25 cellular contexts compared by ENCODE assay signal in the genomic region with DNA sequence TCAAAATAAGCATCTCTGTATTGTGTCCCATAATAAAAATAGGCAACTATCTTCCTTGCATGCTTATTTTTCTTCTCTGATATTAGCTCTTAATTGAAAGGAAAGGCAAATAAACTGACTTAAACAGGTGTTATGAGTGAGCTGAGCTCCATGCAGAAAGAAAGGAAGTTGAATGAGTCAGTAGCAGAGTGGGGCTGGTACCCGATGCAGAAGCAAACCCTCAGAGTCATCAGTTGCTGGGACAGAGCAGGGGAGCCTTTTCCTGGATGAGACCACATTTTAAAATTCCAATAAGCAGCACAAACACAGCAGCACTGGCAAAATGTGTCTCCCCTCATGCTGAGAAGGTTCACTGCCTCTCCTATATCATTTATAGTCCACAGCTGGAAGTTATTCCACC.
DNase-seq lines count a peak whose midpoint lies in the region; TF ChIP-seq lines count a peak whose summit lies in the region.
"Had no signal": no experiment of that assay in that cellular context is flagged by ENCODE, and none has a peak within 500 bp of the region (broad histone marks: within the 10 kb centered on the region; RNA-seq: fewer than 3 reads in every experiment).

No MANE protein-coding gene starts in this region.

- no peak overlapping the region for H3K27ac ChIP-seq in mesendoderm (ENCODE audit: low read depth, low read length)
- H3K27ac ChIP-seq in esophagus squamous epithelium = no peak overlapping the region
- H3K27ac ChIP-seq: dorsolateral prefrontal cortex, neutrophil, sigmoid colon, transverse colon had no signal

- H2BK15ac ChIP-seq in mesendoderm (replicated peaks; ENCODE audit: low read depth) = no peak overlapping the region

- no peak overlapping the region for H4K8ac ChIP-seq in mesendoderm (ENCODE audit: low read depth, low read length)

- no peak overlapping the region for H3K4me2 ChIP-seq in mesendoderm (ENCODE audit: low read length)

- H3K23ac ChIP-seq in mesendoderm (ENCODE audit: low read length) = no peak overlapping the region

- peak; percentile 18 for DNase-seq in ELR (ENCODE audit: low read depth)
- peak; percentile 14 for DNase-seq in M059J (ENCODE audit: low read depth)
- DNase-seq in astrocyte of the hippocampus (ENCODE audit: low read depth, low spot score) = peak; percentile 32
- peak; percentile 1 for DNase-seq in kidney epithelial cell (ENCODE audit: low read depth)
- no peak for DNase-seq in putamen (ENCODE audit: low spot score)
- no peak for DNase-seq in mesendoderm
- no peak for DNase-seq in esophagus squamous epithelium (lab: John Stamatoyannopoulos, UW)
- DNase-seq in stimulated activated CD4-positive, alpha-beta T cell treated with anti-CD3 and anti-CD28 coated beads, Interleukin-2, amount 100 ng/mL, for 24 hours = no peak
- DNase-seq: activated B cell treated with CpG ODN at 0.5 μM for 24 hours; activated CD4-positive, alpha-beta T cell treated with anti-CD3 and anti-CD28 coated beads, Interleukin-2, amount 50 U/mL, for 1 hour; activated effector memory CD4-positive, alpha-beta T cell treated with anti-CD3 and anti-CD28 coated beads, Interleukin-2, amount 50 U/mL, for 16 hours; activated T-cell treated with anti-CD3 and anti-CD28 coated beads, Interleukin-2, amount 50 U/mL, for 24 hours; anterior cingulate cortex; CD4-positive, alpha-beta T cell; dorsolateral prefrontal cortex; KG1; midbrain; MV-4-11; naive thymus-derived CD4-positive, alpha-beta T cell; NCI-H1436 treated with DMSO at 0.1 percent for 48 hours; NCI-H2107; sigmoid colon; T-cell; transverse colon had no signal

- intact Hi-C loops in esophagus squamous epithelium (cut with DNase I) = no loop called here

- H3K9me3 ChIP-seq in esophagus squamous epithelium = no peaks in the 10 kb centered on the region
- H3K9me3 ChIP-seq: neutrophil, sigmoid colon, transverse colon had no signal

- no peak for TF ChIP-seq CTCF in kidney epithelial cell (IDR thresholded peaks at IDR 0.05; ENCODE audit: insufficient read depth, low read length, poor library complexity, severe bottlenecking)
- TF ChIP-seq CTCF in esophagus squamous epithelium (IDR thresholded peaks at IDR 0.05) = no peak

- H3K36me3 ChIP-seq in kidney epithelial cell (ENCODE audit: control insufficient read depth, insufficient read depth, low read length) (no peaks in the 10 kb centered on the region), mesendoderm (ENCODE audit: control insufficient read depth, insufficient read depth, low read length) (no peaks in the 10 kb centered on the region), esophagus squamous epithelium (no peaks in the 10 kb centered on the region)
- H3K36me3 ChIP-seq: neutrophil, sigmoid colon, transverse colon had no signal

- H3K4me1 ChIP-seq in mesendoderm (ENCODE audit: control insufficient read depth, low read depth, low read length) (no peaks in the 10 kb centered on the region), esophagus squamous epithelium (no peaks in the 10 kb centered on the region)
- H3K4me1 ChIP-seq: sigmoid colon, transverse colon had no signal

- H2BK5ac ChIP-seq in mesendoderm (ENCODE audit: low read length) = no peak overlapping the region

- H3K27me3 ChIP-seq in kidney epithelial cell (ENCODE audit: control insufficient read depth, insufficient read depth, low read length) = no peaks in the 10 kb centered on the region
- H3K27me3 ChIP-seq in mesendoderm (ENCODE audit: insufficient read depth, low read length, poor library complexity) = no peaks in the 10 kb centered on the region
- H3K27me3 ChIP-seq in esophagus squamous epithelium = no peaks in the 10 kb centered on the region
- H3K27me3 ChIP-seq: dorsolateral prefrontal cortex, neutrophil, sigmoid colon, transverse colon had no signal

- H3K56ac ChIP-seq in mesendoderm (ENCODE audit: low read length) = no peak overlapping the region

- H3K4me3 ChIP-seq in kidney epithelial cell (ENCODE audit: low read depth, low read length) (no peak overlapping the region), mesendoderm (ENCODE audit: low read length) (no peak overlapping the region), esophagus squamous epithelium (no peak overlapping the region)
- H3K4me3 ChIP-seq: dorsolateral prefrontal cortex, sigmoid colon, transverse colon had no signal

- no peak overlapping the region for H2BK120ac ChIP-seq in mesendoderm (ENCODE audit: low read depth, low read length)

- no peak overlapping the region for H3K9ac ChIP-seq in mesendoderm (ENCODE audit: low read length)

- no CpG with 5 or more reads among the region's 1 CpG for WGBS in mesendoderm (ENCODE audit: extremely low coverage, insufficient coverage, low lambda C conversion rate)
- WGBS in esophagus squamous epithelium, 2 donors = 11 to 33% methylated on average over 1 of the region's 1 CpG

- H3K4ac ChIP-seq in mesendoderm (ENCODE audit: low read depth, low read length) = no peak overlapping the region

- no peak overlapping the region for H3K18ac ChIP-seq in mesendoderm (ENCODE audit: low read length)

- H3K79me2 ChIP-seq in mesendoderm (ENCODE audit: control insufficient read depth, insufficient read depth, low read length) = no peaks in the 10 kb centered on the region

- H3K79me1 ChIP-seq in mesendoderm (ENCODE audit: low read length) = no peaks in the 10 kb centered on the region

- no peak for TF ChIP-seq POLR2A in esophagus squamous epithelium (IDR thresholded peaks at IDR 0.05)

- H2AK5ac ChIP-seq in mesendoderm (ENCODE audit: low read length) = no peak overlapping the region

- no peak overlapping the region for H4K5ac ChIP-seq in mesendoderm (ENCODE audit: low read length)

Comparison
In these comparisons a context has a peak if more than half of its experiments do, and no peak if none do; other contexts are left out.
1. DNase-seq: peak in ELR (single experiment), M059J (single experiment), astrocyte of the hippocampus (single experiment) and kidney epithelial cell (single experiment); none in putamen (single experiment), mesendoderm (single experiment), esophagus squamous epithelium (single experiment) and stimulated activated CD4-positive, alpha-beta T cell treated with anti-CD3 and anti-CD28 coated beads, Interleukin-2, amount 100 ng/mL, for 24 hours (0 of 2).